11 cellular contexts compared by ENCODE assay signal in genomic region chr18:907880-908512, GRCh38. TPM values are rescaled to one million over a fixed set of nuclear protein-coding genes. Genes with fewer than 3 reads are reported as not detected.
DNase-seq lines count a peak whose midpoint lies in the region; ATAC-seq and TF ChIP-seq lines count a peak whose summit lies in the region.
"Had no signal": no experiment of that assay in that cellular context is flagged by ENCODE, and none has a peak within 500 bp of the region (broad histone marks: within the 10 kb centered on the region; RNA-seq: fewer than 3 reads in every experiment).

No MANE protein-coding gene starts in this region.

- TF ChIP-seq POLR2A in erythroblast (IDR thresholded peaks at IDR 0.05; ENCODE audit: low read length): no peak

- peaks cover 26% of the 10 kb centered on the region for H3K4me1 ChIP-seq in iPS-18a (ENCODE audit: control insufficient read depth, low read depth, low read length)

- H3K9ac ChIP-seq in iPS-18a (ENCODE audit: low read length): no peak overlapping the region

- H3K4me3 Mint-ChIP-seq in activated CD4-positive, alpha-beta memory T cell treated with anti-CD3 and anti-CD28 coated beads for 36 hours: peak overlapping the region; percentile 44
- peak overlapping the region; percentile 61 for H3K4me3 Mint-ChIP-seq in stimulated activated effector memory CD8-positive, alpha-beta T cell treated with anti-CD3 and anti-CD28 coated beads, Interleukin-12 subunit alpha, Interleukin-12 subunit beta, amount 100 ng/mL, for 72 hours
- H3K4me3 Mint-ChIP-seq: activated B cell treated with CpG ODN at 0.5 μM for 24 hours had no signal

- intact Hi-C loops in activated CD4-positive, alpha-beta memory T cell treated with anti-CD3 and anti-CD28 coated beads for 36 hours (cut with micrococcal nuclease): no loop called here

- H3K9me3 ChIP-seq in iPS-18a (ENCODE audit: control insufficient read depth, low read depth, low read length): no peaks in the 10 kb centered on the region
- H3K9me3 ChIP-seq: neutrophil had no signal

- DNase-seq in DMS 273 (lab: John Stamatoyannopoulos, UW; ENCODE audit: unreplicated experiment) (peak; percentile 60), DMS 273 treated with DMSO at 0.1 percent for 48 hours (lab: John Stamatoyannopoulos, UW) (no peak), dermis blood vessel endothelial cell (no peak), cerebellar cortex (ENCODE audit: low spot score) (no peak), erythroblast (lab: John Stamatoyannopoulos, UW) (no peak)
- peak; percentile 11 for DNase-seq in activated CD4-positive, alpha-beta memory T cell treated with anti-CD3 and anti-CD28 coated beads for 36 hours
- DNase-seq in stimulated activated effector memory CD8-positive, alpha-beta T cell treated with anti-CD3 and anti-CD28 coated beads, Interleukin-12 subunit alpha, Interleukin-12 subunit beta, amount 100 ng/mL, for 72 hours (ENCODE audit: low spot score in 2 of 2): peak in 1 of 2 donors; percentile 48
- DNase-seq: activated B cell treated with CpG ODN at 0.5 μM for 24 hours had no signal

- H3K9me3 Mint-ChIP-seq in activated CD4-positive, alpha-beta memory T cell treated with anti-CD3 and anti-CD28 coated beads for 36 hours: peaks cover 3% of the 10 kb centered on the region
- peaks cover 3% of the 10 kb centered on the region for H3K9me3 Mint-ChIP-seq in stimulated activated effector memory CD8-positive, alpha-beta T cell treated with anti-CD3 and anti-CD28 coated beads, Interleukin-12 subunit alpha, Interleukin-12 subunit beta, amount 100 ng/mL, for 72 hours

- peak overlapping the region; percentile 60 for H3K4me3 ChIP-seq in iPS-18a (ENCODE audit: low read length)

- H3K36me3 ChIP-seq in iPS-18a (ENCODE audit: control insufficient read depth, low read depth, low read length): no peaks in the 10 kb centered on the region
- H3K36me3 ChIP-seq: neutrophil had no signal

- no peak overlapping the region for H3K27ac Mint-ChIP-seq in activated CD4-positive, alpha-beta memory T cell treated with anti-CD3 and anti-CD28 coated beads for 36 hours
- no peak overlapping the region for H3K27ac Mint-ChIP-seq in stimulated activated effector memory CD8-positive, alpha-beta T cell treated with anti-CD3 and anti-CD28 coated beads, Interleukin-12 subunit alpha, Interleukin-12 subunit beta, amount 100 ng/mL, for 72 hours
- H3K27ac Mint-ChIP-seq: activated B cell treated with CpG ODN at 0.5 μM for 24 hours had no signal

- no peak overlapping the region for H3K27ac ChIP-seq in iPS-18a (ENCODE audit: low read length)
- H3K27ac ChIP-seq: neutrophil had no signal

- CTCF ChIA-PET in activated CD4-positive, alpha-beta memory T cell treated with anti-CD3 and anti-CD28 coated beads for 36 hours (lab: Charles Lee): no interaction called here

- H3K27me3 Mint-ChIP-seq in activated CD4-positive, alpha-beta memory T cell treated with anti-CD3 and anti-CD28 coated beads for 36 hours: peaks cover 61% of the 10 kb centered on the region

- H3K4me1 Mint-ChIP-seq in activated CD4-positive, alpha-beta memory T cell treated with anti-CD3 and anti-CD28 coated beads for 36 hours (ENCODE audit: low read depth): peaks cover 18% of the 10 kb centered on the region
- peaks cover 22% of the 10 kb centered on the region for H3K4me1 Mint-ChIP-seq in stimulated activated effector memory CD8-positive, alpha-beta T cell treated with anti-CD3 and anti-CD28 coated beads, Interleukin-12 subunit alpha, Interleukin-12 subunit beta, amount 100 ng/mL, for 72 hours

- POLR2A ChIA-PET in activated CD4-positive, alpha-beta memory T cell treated with anti-CD3 and anti-CD28 coated beads for 36 hours (lab: Charles Lee): no interaction called here

- peaks cover 8% of the 10 kb centered on the region for H3K36me3 Mint-ChIP-seq in activated CD4-positive, alpha-beta memory T cell treated with anti-CD3 and anti-CD28 coated beads for 36 hours
- H3K36me3 Mint-ChIP-seq in stimulated activated effector memory CD8-positive, alpha-beta T cell treated with anti-CD3 and anti-CD28 coated beads, Interleukin-12 subunit alpha, Interleukin-12 subunit beta, amount 100 ng/mL, for 72 hours: no peaks in the 10 kb centered on the region

- peaks cover 100% of the 10 kb centered on the region for H3K27me3 ChIP-seq in iPS-18a (ENCODE audit: control insufficient read depth, insufficient read depth, low read length)

- ATAC-seq in stimulated activated effector memory CD8-positive, alpha-beta T cell treated with anti-CD3 and anti-CD28 coated beads, Interleukin-12 subunit alpha, Interleukin-12 subunit beta, amount 100 ng/mL, for 72 hours: no peak

RNA-seq across cellular contexts. Expression of gene ADCYAP1, which starts 3.3 kb away (rescaled TPM):
- total RNA-seq in activated CD4-positive, alpha-beta memory T cell treated with anti-CD3 and anti-CD28 coated beads for 36 hours: not detected
- total RNA-seq in dermis blood vessel endothelial cell: not detected in 2 replicates
- total RNA-seq: A172, activated B cell treated with CpG ODN at 0.5 μM for 24 hours had no signal

Comparison
In these comparisons a context has a peak if more than half of its experiments do, and no peak if none do; other contexts are left out.
1. DNase-seq: peak in DMS 273 (single experiment) and activated CD4-positive, alpha-beta memory T cell treated with anti-CD3 and anti-CD28 coated beads for 36 hours (single experiment); none in DMS 273 treated with DMSO at 0.1 percent for 48 hours (single experiment), dermis blood vessel endothelial cell (single experiment), cerebellar cortex (single experiment) and erythroblast (0 of 2).